Comparison of ENCODE assay signal across 26 cellular contexts in genomic region chr20:7912551-7912950, GRCh38. TPM values are rescaled to one million over a fixed set of nuclear protein-coding genes. Genes with fewer than 3 reads are reported as not detected.
"Had no signal": no experiment of that assay in that cellular context is flagged by ENCODE, and none has a peak within 500 bp of the region (broad histone marks: within the 10 kb centered on the region; RNA-seq: fewer than 3 reads in every experiment).

No MANE protein-coding gene starts in this region.

- H3K4me3 ChIP-seq: Peyer's patch, SJSA1 had no signal

- H3K9me3 ChIP-seq: Peyer's patch, SJSA1 had no signal

- ATAC-seq: activated CD8-positive, alpha-beta memory T cell treated with anti-CD3 and anti-CD28 coated beads, Interleukin-2, amount 10 ng/mL, durations not matched to agents 7 days and 5 days; T-helper 17 cell; WTC11 had no signal

- H3K4me1 ChIP-seq: Peyer's patch, SJSA1 had no signal

- H3K36me3 ChIP-seq: Peyer's patch, SJSA1 had no signal

- H3K27me3 ChIP-seq: Peyer's patch, SJSA1 had no signal

- H3K27ac ChIP-seq: Peyer's patch, SJSA1 had no signal

- DNase-seq: activated CD4-positive, alpha-beta T cell treated with anti-CD3 and anti-CD28 coated beads for 48 hours; activated CD4-positive, alpha-beta T cell treated with anti-CD3 and anti-CD28 coated beads, Interleukin-2, amount 50 U/mL, for 4 hours; activated CD4-positive, CD25-positive, alpha-beta regulatory T cell treated with anti-CD3 and anti-CD28 coated beads, Interleukin-2, amount 50 U/mL, for 72 hours; activated CD8-positive, alpha-beta memory T cell treated with anti-CD3 and anti-CD28 coated beads, Interleukin-2, amount 10 ng/mL, durations not matched to agents 7 days and 5 days; activated effector memory CD4-positive, alpha-beta T cell treated with Interleukin-2 at 50 U/mL for 16 hours; activated naive CD4-positive, alpha-beta T cell; activated T-cell treated with anti-CD3 and anti-CD28 coated beads, Interleukin-2, amount 50 U/mL, for 24 hours; aorta; MM.1S; NCI-H1105; NCI-H1436; NCI-H1694 treated with DMSO at 0.1 percent for 48 hours; NCI-H2029 treated with DMSO at 0.1 percent for 48 hours; NCI-H345; NCI-H510A; NCI-H526 treated with DMSO at 0.1 percent for 48 hours; NCI-H82; OCI-M1; Peyer's patch; SHP77; T-helper 17 cell; T-helper 9 cell had no signal

RNA-seq across cellular contexts. Expression of gene HAO1, which starts 27.7 kb away (rescaled TPM):
- total RNA-seq: activated CD8-positive, alpha-beta memory T cell treated with anti-CD3 and anti-CD28 coated beads, Interleukin-2, amount 10 ng/mL, durations not matched to agents 7 days and 5 days; activated T-helper 1 cell treated with anti-CD3 and anti-CD28 coated beads, Interleukin-12 subunit alpha, Interleukin-12 subunit beta, Interleukin-2, Interleukin-4 antibody, amounts not matched to agents 30 ng/mL and 10 ng/mL and 1 ng/mL, durations not matched to agents 14 hours and 24 hours and 36 hours; aorta; bronchial epithelial cell; SJSA1; T-helper 17 cell; WTC11 had no signal
- polyA plus RNA-seq: aorta had no signal
